ENCODE assay signal across 2 cellular contexts in genomic region chr11:32422545-32422944, GRCh38.
TF ChIP-seq lines count a peak whose summit lies in the region.

No MANE protein-coding gene starts in this region.

TF ChIP-seq in K562, 482 proteins besides CTCF, POLR2A, EP300 and RAD21 (continues in another document):
- TF ChIP-seq ZNF143 (CRISPR knock-in tag; IDR thresholded peaks at IDR 0.05) (no peak), ZBTB9 (CRISPR knock-in tag; IDR thresholded peaks at IDR 0.05) (0 out of 2 replicates have a peak, but pooled peaks have one; percentile 26), CBFA2T3 (IDR thresholded peaks at IDR 0.05) (peak; percentile 49), TEAD4 (IDR thresholded peaks at IDR 0.05; ENCODE audit: low read length) (peak; percentile 8; the same call in 1 of the 2 replicates), TEAD4 (CRISPR knock-in tag; IDR thresholded peaks at IDR 0.05; ENCODE audit: borderline replicate concordance) (no peak), E4F1 (CRISPR knock-in tag; IDR thresholded peaks at IDR 0.05; ENCODE audit: borderline replicate concordance) (no peak), ZNF311 (CRISPR knock-in tag; IDR thresholded peaks at IDR 0.05) (no peak), GTF3C2 (IDR thresholded peaks at IDR 0.05; ENCODE audit: borderline replicate concordance, extremely low read depth, insufficient read length) (no peak), ARID1B (IDR thresholded peaks at IDR 0.05) (peak; percentile 59; the same call in 1 of the 2 replicates), BRF2 (IDR thresholded peaks at IDR 0.05; ENCODE audit: borderline replicate concordance, insufficient read depth, insufficient read length) (no peak), SAP30 (IDR thresholded peaks at IDR 0.05; ENCODE audit: borderline replicate concordance, insufficient read depth, low read depth, low read length, poor library complexity, severe bottlenecking) (no peak), SMAD2 (IDR thresholded peaks at IDR 0.05; ENCODE audit: low read depth, low read length) (no peak), DPF2 (IDR thresholded peaks at IDR 0.05) (0 out of 2 replicates have a peak, but pooled peaks have one; percentile 24), FOXK2 (conservative IDR thresholded peaks at IDR 0.05 in 1 of 2, IDR thresholded peaks at IDR 0.05 in 1 of 2; ENCODE audit: low read depth in 2 of 2) (no peak)

TF ChIP-seq in SK-N-SH, 30 proteins besides CTCF, POLR2A, EP300 and RAD21:
- TF ChIP-seq GATA2 (CRISPR knock-in tag; IDR thresholded peaks at IDR 0.05) (no peak), PBX3 (IDR thresholded peaks at IDR 0.05) (no peak), EZH2phosphoT487 (IDR thresholded peaks at IDR 0.05; ENCODE audit: borderline replicate concordance, low read depth) (no peak), MEF2A (IDR thresholded peaks at IDR 0.05; ENCODE audit: borderline replicate concordance, low read depth) (no peak), TCF12 (IDR thresholded peaks at IDR 0.05) (no peak), SMC3 (IDR thresholded peaks at IDR 0.05; ENCODE audit: low read depth, low read length) (no peak), MXI1 (IDR thresholded peaks at IDR 0.05; ENCODE audit: low read depth, low read length) (no peak), ZBTB33 (IDR thresholded peaks at IDR 0.05; ENCODE audit: borderline replicate concordance, low read depth) (no peak), FOSL2 (IDR thresholded peaks at IDR 0.05; ENCODE audit: borderline replicate concordance, low read depth) (no peak), FOXJ3 (CRISPR knock-in tag; IDR thresholded peaks at IDR 0.05) (no peak)
